Comparison of ENCODE assay signal across 8 cellular contexts in the genomic region with DNA sequence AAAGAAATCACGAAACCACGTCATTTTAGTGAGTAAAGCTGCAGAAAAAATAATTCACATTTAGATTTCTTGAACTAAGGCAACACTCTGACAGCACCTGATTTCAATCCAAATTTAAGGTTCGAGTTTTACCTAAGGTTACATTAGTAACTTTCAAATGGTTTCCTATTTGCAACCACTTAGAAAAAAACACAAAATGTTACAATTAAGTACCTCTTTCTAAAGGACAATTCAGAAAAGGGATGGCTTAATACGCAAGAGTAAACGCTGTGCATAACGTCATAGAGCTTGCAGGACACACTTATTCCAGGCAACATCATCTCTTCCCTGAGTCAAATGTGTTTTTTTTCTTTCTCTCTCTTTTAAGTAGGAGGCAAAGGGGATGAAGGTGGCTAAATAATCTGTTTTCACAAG.
DNase-seq lines count a peak whose midpoint lies in the region; ATAC-seq and TF ChIP-seq lines count a peak whose summit lies in the region.

No MANE protein-coding gene starts in this region.

- H3K4me3 Mint-ChIP-seq in T-helper 2 cell treated with Interferon-gamma antibody and Interleukin-4, amounts not matched to agents 5 μg/mL and 100 μg/mL, for 36 hours: peak overlapping the region; percentile 94
- H3K4me3 Mint-ChIP-seq in neural progenitor cell: peak overlapping the region; percentile 91

- BruUV-seq in HCT116 (replicated peaks; lab: Mats Ljungman, UMichigan): no TSS peak

- intact Hi-C loops in HCT116 (cut with micrococcal nuclease): no loop called here

- TF ChIP-seq POLR2A in HCT116 (IDR thresholded peaks at IDR 0.05; ENCODE audit: borderline replicate concordance, extremely low read depth, insufficient read depth, insufficient read length): no peak

- H2AFZ ChIP-seq in HCT116 (ENCODE audit: low read depth, low read length, poor library complexity, severe bottlenecking) (peak overlapping the region; percentile 3), neural progenitor cell (replicated peaks) (peak overlapping the region; percentile 86)

- H3K4me1 Mint-ChIP-seq in T-helper 2 cell treated with Interferon-gamma antibody and Interleukin-4, amounts not matched to agents 5 μg/mL and 100 μg/mL, for 36 hours (ENCODE audit: low read depth): peaks cover 50% of the 10 kb centered on the region
- peaks cover 8% of the 10 kb centered on the region for H3K4me1 Mint-ChIP-seq in neural progenitor cell

- H3F3A ChIP-seq in neural progenitor cell (ENCODE audit: low read depth): peaks cover 9% of the 10 kb centered on the region

- H3K9me3 Mint-ChIP-seq in T-helper 2 cell treated with Interferon-gamma antibody and Interleukin-4, amounts not matched to agents 5 μg/mL and 100 μg/mL, for 36 hours: no peaks in the 10 kb centered on the region
- H3K9me3 Mint-ChIP-seq in neural progenitor cell: no peaks in the 10 kb centered on the region

- H3K4me1 ChIP-seq in HCT116 (ENCODE audit: control insufficient read depth in 1 of 2, insufficient read depth in 2 of 2, low read length in 2 of 2) (peaks cover 8 to 17% of the 10 kb centered on the region in 2 experiments), neural progenitor cell (peaks cover 21% of the 10 kb centered on the region)

- H3K79me2 ChIP-seq in HCT116 (ENCODE audit: insufficient read depth, low read length): peaks cover 13% of the 10 kb centered on the region; the same call in 1 of the 2 replicates
- peaks cover 52% of the 10 kb centered on the region for H3K79me2 ChIP-seq in neural progenitor cell (ENCODE audit: low read depth)

- no peaks in the 10 kb centered on the region for H3K9me2 ChIP-seq in HCT116 (ENCODE audit: insufficient read depth)

- H3K27me3 ChIP-seq in BJ (ENCODE audit: control insufficient read depth, insufficient read depth, low read length) (no peaks in the 10 kb centered on the region), HCT116 (ENCODE audit: insufficient read depth, low read length) (no peaks in the 10 kb centered on the region), neural progenitor cell (no peaks in the 10 kb centered on the region)

- peaks cover 12% of the 10 kb centered on the region for H3K36me3 Mint-ChIP-seq in T-helper 2 cell treated with Interferon-gamma antibody and Interleukin-4, amounts not matched to agents 5 μg/mL and 100 μg/mL, for 36 hours (ENCODE audit: low read depth)
- H3K36me3 Mint-ChIP-seq in neural progenitor cell: no peaks in the 10 kb centered on the region

- RAD21 ChIA-PET in HCT116 (lab: Charles Lee; ENCODE audit: low non-redundant PET in 1 of 2, low total read pairs in 2 of 2, uncharacterized antibody in 2 of 2, unreplicated experiment in 2 of 2): no interaction called here

- H3K4me3 ChIP-seq in BJ (ENCODE audit: low read depth, low read length) (peak overlapping the region; percentile 93), HCT116 (replicated peaks in 1 of 2; ENCODE audit: low read depth in 1 of 2, low read length in 2 of 2) (peak overlapping the region; percentile 71 to 82), neural progenitor cell (peak overlapping the region; percentile 86)

- CTCF ChIA-PET in BJ (lab: Yijun Ruan, JAX) (interaction anchor here (0.6 to 1.6 kb wide), 3 partner anchors 12 to 377 kb away, joined by 3 to 4 read pairs (median 3); no protein-coding TSS in a partner anchor), HCT116 (lab: Charles Lee) (no interaction called here), HEK293T (lab: Yijun Ruan, JAX) (no interaction called here)

- H3K27ac Mint-ChIP-seq in T-helper 2 cell treated with Interferon-gamma antibody and Interleukin-4, amounts not matched to agents 5 μg/mL and 100 μg/mL, for 36 hours: peak overlapping the region; percentile 94
- no peak overlapping the region for H3K27ac Mint-ChIP-seq in neural progenitor cell

- H3K9ac ChIP-seq in HCT116 (ENCODE audit: low read length): peak overlapping the region; percentile 75
- H3K9ac ChIP-seq in neural progenitor cell: no peak overlapping the region

- H3K9me3 ChIP-seq in HCT116 (ENCODE audit: control insufficient read depth in 1 of 2, insufficient read depth in 1 of 2, low read depth in 1 of 2, low read length in 2 of 2): no peaks in the 10 kb centered on the region
- no peaks in the 10 kb centered on the region for H3K9me3 ChIP-seq in neural progenitor cell (ENCODE audit: low read depth)

- no peak for TF ChIP-seq RAD21 in HCT116 (IDR thresholded peaks at IDR 0.05; ENCODE audit: low read depth)

- H3K4me2 ChIP-seq in HCT116 (ENCODE audit: low read length) (peak overlapping the region; percentile 94), neural progenitor cell (peak overlapping the region; percentile 95)

- H4K20me1 ChIP-seq in HCT116 (ENCODE audit: insufficient read depth) (no peaks in the 10 kb centered on the region), neural progenitor cell (ENCODE audit: low read depth) (no peaks in the 10 kb centered on the region)

- TF ChIP-seq CTCF in BJ (IDR thresholded peaks at IDR 0.05; ENCODE audit: insufficient read depth, low read depth, low read length) (no peak), HCT116 (IDR thresholded peaks at IDR 0.05 in 2 of 3, conservative IDR thresholded peaks at IDR 0.05 in 1 of 3; ENCODE audit: borderline replicate concordance in 1 of 3, insufficient read depth in 1 of 3, low read depth in 2 of 3, low read length in 2 of 3) (no peak), neural progenitor cell (IDR thresholded peaks at IDR 0.05) (no peak)

- H3K27ac ChIP-seq in HCT116 (ENCODE audit: low read depth, low read length) (peak overlapping the region; percentile 72), neural progenitor cell (no peak overlapping the region)

- no peaks in the 10 kb centered on the region for H3K27me3 Mint-ChIP-seq in T-helper 2 cell treated with Interferon-gamma antibody and Interleukin-4, amounts not matched to agents 5 μg/mL and 100 μg/mL, for 36 hours (ENCODE audit: low read depth)
- no peaks in the 10 kb centered on the region for H3K27me3 Mint-ChIP-seq in neural progenitor cell (ENCODE audit: insufficient read depth, low read depth)

- H3K36me3 ChIP-seq in BJ (ENCODE audit: control insufficient read depth, insufficient read depth, low read length) (no peaks in the 10 kb centered on the region), HCT116 (ENCODE audit: control insufficient read depth in 1 of 2, insufficient read depth in 2 of 2, low read length in 2 of 2) (no peaks in the 10 kb centered on the region), neural progenitor cell (no peaks in the 10 kb centered on the region)

- POLR2A ChIA-PET in BJ (lab: Charles Lee): no interaction called here
- POLR2A ChIA-PET in HCT116 (lab: Charles Lee): no interaction called here
- POLR2A ChIA-PET in HEK293T (lab: Yijun Ruan, JAX): interaction anchor here (0.8 to 2.6 kb wide), 7 partner anchors 11 to 86 kb away, joined by 3 to 15 read pairs (median 5); a partner anchor contains a TSS

- DNase-seq in BJ (ENCODE audit: low read depth) (no peak), HCT116 (ENCODE audit: low read depth, low spot score) (no peak), fibroblast of gingiva (ENCODE audit: low read depth) (peak; percentile 34), neural progenitor cell (ENCODE audit: low spot score) (no peak), NCI-H1105 treated with DMSO at 0.1 percent for 48 hours (lab: John Stamatoyannopoulos, UW) (no peak), HEK293T (ENCODE audit: extremely low spot score) (no peak)
- DNase-seq in T-helper 2 cell treated with Interferon-gamma antibody and Interleukin-4, amounts not matched to agents 5 μg/mL and 100 μg/mL, for 36 hours (ENCODE audit: low spot score): no peak

- ATAC-seq in HCT116 (peak; percentile 4), HG02571 (IDR thresholded peaks at IDR 0.05; ENCODE audit: unreplicated experiment) (no peak)

TF ChIP-seq in HCT116, 20 proteins besides CTCF, POLR2A, EP300 and RAD21 (continues in another document):
- TF ChIP-seq SRF (IDR thresholded peaks at IDR 0.05; ENCODE audit: low read depth) (no peak), EZH2 (IDR thresholded peaks at IDR 0.05) (no peak), YY1 (IDR thresholded peaks at IDR 0.05; ENCODE audit: extremely low read depth, insufficient replicate concordance, low read depth, low read length) (no peak), ZFX (IDR thresholded peaks at IDR 0.05) (no peak), JUND (IDR thresholded peaks at IDR 0.05) (no peak)

TF ChIP-seq in HEK293T, 16 proteins besides CTCF, POLR2A, EP300 and RAD21:
- TF ChIP-seq NFRKB (IDR thresholded peaks at IDR 0.05) (no peak), ELF4 (IDR thresholded peaks at IDR 0.05) (no peak), TARDBP (IDR thresholded peaks at IDR 0.05) (no peak), FOXA1 (IDR thresholded peaks at IDR 0.05) (no peak), ARNT (IDR thresholded peaks at IDR 0.05) (no peak), CTBP1 (IDR thresholded peaks at IDR 0.05; ENCODE audit: borderline replicate concordance) (no peak), FOXM1 (IDR thresholded peaks at IDR 0.05; ENCODE audit: borderline replicate concordance) (no peak)
